In the genomic region with DNA sequence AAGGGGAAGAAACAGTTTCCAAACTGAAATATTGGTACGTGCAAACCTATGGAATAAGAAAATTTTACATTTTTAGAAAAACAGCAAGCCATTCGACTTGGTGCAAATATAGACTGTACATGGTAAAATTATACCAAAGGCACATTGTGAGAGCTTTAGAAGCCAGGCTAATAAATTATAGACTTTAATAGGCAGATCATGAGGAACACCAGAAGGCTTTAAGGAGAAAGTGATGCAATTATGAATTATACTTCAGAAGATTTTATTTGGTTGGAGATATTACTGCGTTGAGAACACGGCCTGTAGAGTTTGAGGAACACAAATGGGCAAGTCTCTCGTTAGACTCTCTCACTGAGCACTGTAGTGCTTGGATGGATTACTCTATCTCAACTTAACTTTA, we compare ENCODE assay signal across 22 cellular contexts.
"Had no signal": no experiment of that assay in that cellular context is flagged by ENCODE, and none has a peak within 500 bp of the region (broad histone marks: within the 10 kb centered on the region; RNA-seq: fewer than 3 reads in every experiment).

No MANE protein-coding gene starts in this region.

- H3K9me3 ChIP-seq: heart left ventricle, left ventricle myocardium inferior, ovary, spleen, suprapubic skin, thoracic aorta, tibial artery, upper lobe of right lung had no signal

- H3K4me3 Mint-ChIP-seq: naive thymus-derived CD8-positive, alpha-beta T cell; nephron; neural crest cell; stimulated activated effector memory CD8-positive, alpha-beta T cell treated with anti-CD3 and anti-CD28 coated beads, Interleukin-12 subunit alpha, Interleukin-12 subunit beta, amount 100 ng/mL, for 72 hours had no signal

- ATAC-seq: heart left ventricle; naive thymus-derived CD8-positive, alpha-beta T cell; right cardiac atrium; sciatic nerve; stimulated activated effector memory CD8-positive, alpha-beta T cell treated with anti-CD3 and anti-CD28 coated beads, Interleukin-12 subunit alpha, Interleukin-12 subunit beta, amount 100 ng/mL, for 72 hours; stimulated activated naive CD8-positive, alpha-beta T cell treated with anti-CD3 and anti-CD28 coated beads, Interleukin-15, Interleukin-2, amounts not matched to agents 100 U/mL and 50 U/mL, for 24 hours; upper lobe of right lung had no signal

- H3K4me3 ChIP-seq: heart left ventricle, left ventricle myocardium inferior, lung, ovary, spleen, suprapubic skin, thoracic aorta, tibial artery, upper lobe of right lung had no signal

- H3K27me3 Mint-ChIP-seq: naive thymus-derived CD8-positive, alpha-beta T cell; progenitor cell of endocrine pancreas had no signal

- H3K36me3 ChIP-seq: heart left ventricle, left ventricle myocardium inferior, ovary, spleen, suprapubic skin, thoracic aorta, tibial artery, upper lobe of right lung had no signal

- H3K27ac Mint-ChIP-seq: naive thymus-derived CD8-positive, alpha-beta T cell; nephron; progenitor cell of endocrine pancreas; stimulated activated effector memory CD8-positive, alpha-beta T cell treated with anti-CD3 and anti-CD28 coated beads, Interleukin-12 subunit alpha, Interleukin-12 subunit beta, amount 100 ng/mL, for 72 hours had no signal

- H3K4me1 Mint-ChIP-seq: naive thymus-derived CD8-positive, alpha-beta T cell; nephron; stimulated activated effector memory CD8-positive, alpha-beta T cell treated with anti-CD3 and anti-CD28 coated beads, Interleukin-12 subunit alpha, Interleukin-12 subunit beta, amount 100 ng/mL, for 72 hours had no signal

- H3K27ac ChIP-seq: left ventricle myocardium inferior, ovary, spleen, suprapubic skin, thoracic aorta, tibial artery, upper lobe of right lung had no signal

- H3K4me1 ChIP-seq: heart left ventricle, left ventricle myocardium inferior, spleen, suprapubic skin, tibial artery, upper lobe of right lung had no signal

- DNase-seq: heart left ventricle; islet precursor cell; left ventricle myocardium inferior; naive thymus-derived CD8-positive, alpha-beta T cell; nucleus accumbens; ovary; right cardiac atrium; small intestine; spleen; stimulated activated CD4-positive, alpha-beta T cell treated with anti-CD3 and anti-CD28 coated beads, Interleukin-4, amount 100 ng/mL, for 24 hours; stimulated activated naive CD8-positive, alpha-beta T cell treated with anti-CD3 and anti-CD28 coated beads, Interleukin-15, Interleukin-2, amounts not matched to agents 100 U/mL and 50 U/mL, for 24 hours; tibial artery; upper lobe of right lung had no signal

- H3K36me3 Mint-ChIP-seq: naive thymus-derived CD8-positive, alpha-beta T cell; stimulated activated effector memory CD8-positive, alpha-beta T cell treated with anti-CD3 and anti-CD28 coated beads, Interleukin-12 subunit alpha, Interleukin-12 subunit beta, amount 100 ng/mL, for 72 hours had no signal

- H3K27me3 ChIP-seq: heart left ventricle, ovary, spleen, suprapubic skin, tibial artery, upper lobe of right lung had no signal

- FAIRE-seq: small intestine, urothelium cell line had no signal
